16 cellular contexts compared by ENCODE assay signal in genomic region chr11:95977534-95978174, GRCh38. TPM values are rescaled to one million over a fixed set of nuclear protein-coding genes. Genes with fewer than 3 reads are reported as not detected.
DNase-seq lines count a peak whose midpoint lies in the region; ATAC-seq, FAIRE-seq and TF ChIP-seq lines count a peak whose summit lies in the region.
"Had no signal": no experiment of that assay in that cellular context is flagged by ENCODE, and none has a peak within 500 bp of the region (broad histone marks: within the 10 kb centered on the region; RNA-seq: fewer than 3 reads in every experiment).

No MANE protein-coding gene starts in this region.

- H3K4me3 Mint-ChIP-seq in natural killer cell treated with Interleukin-12 subunit alpha and Interleukin-12 subunit beta and Interleukin-15 and Interleukin-18, amount 100 ng/mL, for 72 hours = no peak overlapping the region
- H3K4me3 Mint-ChIP-seq in activated CD4-positive, alpha-beta T cell treated with anti-CD3 and anti-CD28 coated beads for 36 hours = no peak overlapping the region
- H3K4me3 Mint-ChIP-seq: activated naive CD4-positive, alpha-beta T cell treated with anti-CD3 and anti-CD28 coated beads, Interleukin-2, amount 50 U/mL, for 24 hours had no signal

- intact Hi-C loops in activated CD4-positive, alpha-beta T cell treated with anti-CD3 and anti-CD28 coated beads for 36 hours (cut with DNase I, micrococcal nuclease) = no loop called here

- no peak overlapping the region for H3K27ac Mint-ChIP-seq in natural killer cell treated with Interleukin-12 subunit alpha and Interleukin-12 subunit beta and Interleukin-15 and Interleukin-18, amount 100 ng/mL, for 72 hours
- no peak overlapping the region for H3K27ac Mint-ChIP-seq in activated CD4-positive, alpha-beta T cell treated with anti-CD3 and anti-CD28 coated beads for 36 hours
- H3K27ac Mint-ChIP-seq: activated naive CD4-positive, alpha-beta T cell treated with anti-CD3 and anti-CD28 coated beads, Interleukin-2, amount 50 U/mL, for 24 hours had no signal

- TF ChIP-seq CTCF in bronchial epithelial cell (IDR thresholded peaks at IDR 0.05; ENCODE audit: insufficient read depth, low read length, severe bottlenecking) = no peak

- H3K36me3 Mint-ChIP-seq in natural killer cell treated with Interleukin-12 subunit alpha and Interleukin-12 subunit beta and Interleukin-15 and Interleukin-18, amount 100 ng/mL, for 72 hours = peaks cover 5% of the 10 kb centered on the region
- H3K36me3 Mint-ChIP-seq in activated CD4-positive, alpha-beta T cell treated with anti-CD3 and anti-CD28 coated beads for 36 hours (ENCODE audit: low read depth) = peaks cover 45% of the 10 kb centered on the region

- POLR2A ChIA-PET in activated CD4-positive, alpha-beta T cell treated with anti-CD3 and anti-CD28 coated beads for 36 hours (lab: Charles Lee) = no interaction called here

- H3K27me3 ChIP-seq in bronchial epithelial cell (ENCODE audit: control insufficient read depth, insufficient read depth, low read length) = no peaks in the 10 kb centered on the region
- H3K27me3 ChIP-seq: Peyer's patch had no signal

- no peak overlapping the region for H3K4me3 ChIP-seq in bronchial epithelial cell (ENCODE audit: low read depth, low read length)
- H3K4me3 ChIP-seq: GM12878, Peyer's patch had no signal

- no peaks in the 10 kb centered on the region for H3K9me3 Mint-ChIP-seq in natural killer cell treated with Interleukin-12 subunit alpha and Interleukin-12 subunit beta and Interleukin-15 and Interleukin-18, amount 100 ng/mL, for 72 hours
- H3K9me3 Mint-ChIP-seq in activated CD4-positive, alpha-beta T cell treated with anti-CD3 and anti-CD28 coated beads for 36 hours (ENCODE audit: low read depth) = no peaks in the 10 kb centered on the region
- H3K9me3 Mint-ChIP-seq: activated naive CD4-positive, alpha-beta T cell treated with anti-CD3 and anti-CD28 coated beads, Interleukin-2, amount 50 U/mL, for 24 hours had no signal

- H3K36me3 ChIP-seq in bronchial epithelial cell (ENCODE audit: control insufficient read depth, insufficient read depth, low read length) = no peaks in the 10 kb centered on the region

- no peak for ATAC-seq in natural killer cell treated with Interleukin-12 subunit alpha and Interleukin-12 subunit beta and Interleukin-15 and Interleukin-18, amount 100 ng/mL, for 72 hours
- ATAC-seq in activated CD4-positive, alpha-beta T cell treated with anti-CD3 and anti-CD28 coated beads for 36 hours = no peak
- ATAC-seq: GM12878 had no signal

- CTCF ChIA-PET in activated CD4-positive, alpha-beta T cell treated with anti-CD3 and anti-CD28 coated beads for 36 hours (lab: Charles Lee) = interaction anchor here (0.7 to 1.6 kb wide), 3 partner anchors 9 to 16 kb away, joined by 3 to 4 read pairs (median 4); no protein-coding TSS in a partner anchor

- DNase-seq in DMS53 (lab: John Stamatoyannopoulos, UW) (peak; percentile 58), LHCN-M2 (ENCODE audit: low read depth) (peak; percentile 82), bronchial epithelial cell (ENCODE audit: low read depth) (peak; percentile 80), left kidney (ENCODE audit: low read depth, low spot score) (peak; percentile 29), NCI-H748 treated with DMSO at 0.1 percent for 48 hours (lab: John Stamatoyannopoulos, UW) (no peak), NCI-H69 (lab: John Stamatoyannopoulos, UW) (no peak)
- no peak for DNase-seq in natural killer cell treated with Interleukin-12 subunit alpha and Interleukin-12 subunit beta and Interleukin-15 and Interleukin-18, amount 100 ng/mL, for 72 hours (ENCODE audit: low spot score)
- no peak for DNase-seq in activated CD4-positive, alpha-beta T cell treated with anti-CD3 and anti-CD28 coated beads for 36 hours
- DNase-seq: activated CD4-positive, CD25-positive, alpha-beta regulatory T cell treated with anti-CD3 and anti-CD28 coated beads, Interleukin-2, amount 50 U/mL, for 72 hours; DMS79; NCI-H1105 treated with DMSO at 0.1 percent for 48 hours; NCI-H2227 treated with DMSO at 0.1 percent for 48 hours; Peyer's patch had no signal

- H3K4me1 Mint-ChIP-seq in natural killer cell treated with Interleukin-12 subunit alpha and Interleukin-12 subunit beta and Interleukin-15 and Interleukin-18, amount 100 ng/mL, for 72 hours (ENCODE audit: low read depth in 2 of 2) = no peaks in the 10 kb centered on the region
- H3K4me1 Mint-ChIP-seq in activated CD4-positive, alpha-beta T cell treated with anti-CD3 and anti-CD28 coated beads for 36 hours = no peaks in the 10 kb centered on the region
- H3K4me1 Mint-ChIP-seq: activated naive CD4-positive, alpha-beta T cell treated with anti-CD3 and anti-CD28 coated beads, Interleukin-2, amount 50 U/mL, for 24 hours had no signal

- H3K27me3 Mint-ChIP-seq in natural killer cell treated with Interleukin-12 subunit alpha and Interleukin-12 subunit beta and Interleukin-15 and Interleukin-18, amount 100 ng/mL, for 72 hours = no peaks in the 10 kb centered on the region
- no peaks in the 10 kb centered on the region for H3K27me3 Mint-ChIP-seq in activated CD4-positive, alpha-beta T cell treated with anti-CD3 and anti-CD28 coated beads for 36 hours
- H3K27me3 Mint-ChIP-seq: activated naive CD4-positive, alpha-beta T cell treated with anti-CD3 and anti-CD28 coated beads, Interleukin-2, amount 50 U/mL, for 24 hours had no signal

- FAIRE-seq in bronchial epithelial cell (lab: Jason Lieb, UNC) = no peak
- FAIRE-seq: colon, GM12878 had no signal

RNA-seq across cellular contexts. Expression of gene MTMR2, which starts 53.7 kb away (rescaled TPM):
- total RNA-seq in LHCN-M2 (2014; rRNA removed) (19.5 and 22.7 TPM in 2 replicates), bronchial epithelial cell (15.0 and 19.3 TPM in 2 replicates)
- 17.9 TPM for polyA plus RNA-seq in LHCN-M2 (2012)
- 10 to 100 TPM; 47.9 to 51.3 TPM for total RNA-seq in natural killer cell treated with Interleukin-12 subunit alpha and Interleukin-12 subunit beta and Interleukin-15 and Interleukin-18, amount 100 ng/mL, for 72 hours
- 10 to 100 TPM; 32.8 to 36.5 TPM for total RNA-seq in activated CD4-positive, alpha-beta T cell treated with anti-CD3 and anti-CD28 coated beads for 36 hours

Comparison
In these comparisons a context has a peak if more than half of its experiments do, and no peak if none do; other contexts are left out.
1. DNase-seq: peak in DMS53 (single experiment), LHCN-M2 (single experiment), bronchial epithelial cell (single experiment) and left kidney (single experiment); none in NCI-H748 treated with DMSO at 0.1 percent for 48 hours (single experiment), NCI-H69 (single experiment), natural killer cell treated with Interleukin-12 subunit alpha and Interleukin-12 subunit beta and Interleukin-15 and Interleukin-18, amount 100 ng/mL, for 72 hours (single experiment) and activated CD4-positive, alpha-beta T cell treated with anti-CD3 and anti-CD28 coated beads for 36 hours (single experiment).